ENCODE assay signal across 19 cellular contexts in the genomic region with DNA sequence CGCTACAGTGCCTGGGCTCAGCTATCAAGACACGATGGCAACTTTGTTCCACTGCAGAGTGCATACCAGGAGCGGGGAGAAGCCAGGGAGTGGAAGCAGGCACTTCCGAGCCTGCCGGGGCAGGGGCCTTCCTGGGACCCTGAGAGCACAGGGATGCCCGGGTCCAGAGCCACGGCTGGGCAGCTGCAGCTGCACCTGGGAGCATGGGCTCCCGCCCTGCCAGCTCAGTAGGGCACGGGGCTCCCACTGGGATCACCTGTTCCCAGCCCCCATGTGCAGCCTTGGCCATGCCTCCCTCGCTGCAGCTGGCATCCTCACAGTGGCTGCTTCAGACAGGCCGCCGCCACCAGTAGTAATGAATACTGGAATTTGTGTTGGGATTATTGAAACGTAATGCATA.
"Had no signal": no experiment of that assay in that cellular context is flagged by ENCODE, and none has a peak within 500 bp of the region (broad histone marks: within the 10 kb centered on the region; RNA-seq: fewer than 3 reads in every experiment).

No MANE protein-coding gene starts in this region.

- H3K27me3 ChIP-seq: body of pancreas, sigmoid colon, stomach had no signal

- H3K27ac Mint-ChIP-seq: activated T-cell treated with anti-CD3 and anti-CD28 coated beads, Interleukin-2, amount 50 U/mL, for 72 hours; nephron progenitor cell had no signal

- H3K27ac ChIP-seq: body of pancreas, sigmoid colon, stomach, thoracic aorta had no signal

- ATAC-seq: activated T-cell treated with anti-CD3 and anti-CD28 coated beads, Interleukin-2, amount 50 U/mL, for 72 hours; body of pancreas had no signal

- H3K4me3 Mint-ChIP-seq: activated T-cell treated with anti-CD3 and anti-CD28 coated beads, Interleukin-2, amount 50 U/mL, for 72 hours; nephron progenitor cell had no signal

- H3K36me3 ChIP-seq: sigmoid colon, thoracic aorta had no signal

- H3K9me3 ChIP-seq: body of pancreas, sigmoid colon, SK-N-SH, stomach, thoracic aorta had no signal

- H3K4me3 ChIP-seq: body of pancreas, lung, sigmoid colon, stomach, thoracic aorta had no signal

- H3K9me3 Mint-ChIP-seq: nephron progenitor cell; T-helper 1 cell treated with Interleukin-12 subunit alpha and Interleukin-12 subunit beta and Interleukin-4 antibody, amounts not matched to agents 30 μg/mL and 1 μg/mL, for 36 hours had no signal

- H3K4me2 ChIP-seq: SK-N-SH had no signal

- H3K9ac ChIP-seq: SK-N-SH had no signal

- DNase-seq: activated CD4-positive, CD25-positive, alpha-beta regulatory T cell; activated CD8-positive, alpha-beta memory T cell treated with anti-CD3 and anti-CD28 coated beads, Interleukin-2, amount 50 U/mL, for 4 hours; activated naive CD4-positive, alpha-beta T cell treated with Interleukin-2 at 50 U/mL for 16 hours; activated T-cell treated with anti-CD3 and anti-CD28 coated beads, Interleukin-2, amount 50 U/mL, for 72 hours; amniotic stem cell; body of pancreas; cerebellar nuclear complex; dermis blood vessel endothelial cell; glutamatergic neuron; left cardiac atrium; nephron progenitor cell; sigmoid colon; SK-N-SH; stimulated activated CD4-positive, alpha-beta T cell treated with anti-CD3 and anti-CD28 coated beads, Interleukin-4, amount 100 ng/mL, for 1 hour; stimulated activated CD8-positive, alpha-beta memory T cell treated with anti-CD3 and anti-CD28 coated beads, Interleukin-4, amount 100 ng/mL, for 48 hours; stomach had no signal
